ENCODE assay signal across 10 cellular contexts in genomic region chr3:47476644-47477199, GRCh38. TPM values are rescaled to one million over a fixed set of nuclear protein-coding genes. Genes with fewer than 3 reads are reported as not detected.
DNase-seq lines count a peak whose midpoint lies in the region; ATAC-seq, FAIRE-seq and TF ChIP-seq lines count a peak whose summit lies in the region.
"Had no signal": no experiment of that assay in that cellular context is flagged by ENCODE, and none has a peak within 500 bp of the region (broad histone marks: within the 10 kb centered on the region; RNA-seq: fewer than 3 reads in every experiment).

No MANE protein-coding gene starts in this region.

- DNase-seq in IMR-90 (no peak), MCF 10A (ENCODE audit: unreplicated experiment) (no peak), SKM-1 (lab: John Stamatoyannopoulos, UW; ENCODE audit: unreplicated experiment) (no peak), GM19239 (ENCODE audit: insufficient read length, low spot score) (no peak), Peyer's patch (no peak)
- no peak for DNase-seq in naive thymus-derived CD4-positive, alpha-beta T cell
- DNase-seq: DMS53, KBM-7 had no signal

- no peak overlapping the region; the same call in 1 of the 2 replicates for H3K14ac ChIP-seq in IMR-90 (replicated peaks; ENCODE audit: low read depth, low read length)

- H3K9me1 ChIP-seq in IMR-90 (ENCODE audit: insufficient read depth, low read length) = peaks cover 3% of the 10 kb centered on the region; the same call in 1 of the 2 replicates

- H3K4me1 ChIP-seq in IMR-90 (ENCODE audit: control insufficient read depth, insufficient read depth, low read length) = peaks cover 2% of the 10 kb centered on the region; the same call in 1 of the 2 replicates
- H3K4me1 ChIP-seq in naive thymus-derived CD4-positive, alpha-beta T cell (ENCODE audit: control insufficient read depth in 2 of 2, insufficient read depth in 2 of 2, low read length in 2 of 2) = peaks cover 19 to 20% of the 10 kb centered on the region in 2 donors
- H3K4me1 ChIP-seq in Peyer's patch = peaks cover 0 to 26% (median 4%) of the 10 kb centered on the region in 4 donors

- H3K36me3 ChIP-seq in IMR-90 (ENCODE audit: control insufficient read depth, insufficient read depth, low read length) (no peaks in the 10 kb centered on the region), Peyer's patch (no peaks in the 10 kb centered on the region)
- H3K36me3 ChIP-seq in naive thymus-derived CD4-positive, alpha-beta T cell (ENCODE audit: control insufficient read depth in 2 of 3, insufficient read depth in 3 of 3, low read length in 3 of 3) = no peaks in the 10 kb centered on the region

- H3K9ac ChIP-seq in IMR-90 (ENCODE audit: low read depth, low read length) = no peak overlapping the region

- POLR2A ChIA-PET in IMR-90 (lab: Charles Lee; ENCODE audit: unreplicated experiment) (no interaction called here), MCF 10A (lab: Yijun Ruan, JAX) (interaction anchor here (0.5 to 2.9 kb wide), 8 partner anchors 19 to 1800 kb away, joined by 3 to 61 read pairs (median 8); partner anchors contain the start of gene PTPN23)
- POLR2A ChIA-PET in naive thymus-derived CD4-positive, alpha-beta T cell (lab: Charles Lee) = interaction anchor here (1.4 to 2.9 kb wide), 6 partner anchors 9 to 348 kb away, joined by 3 to 21 read pairs (median 4); partner anchors contain the start of genes ELP6 and SMARCC1

- no peak for ATAC-seq in IMR-90 (ENCODE audit: low read depth)
- ATAC-seq in naive thymus-derived CD4-positive, alpha-beta T cell = no peak
- ATAC-seq in HG03469 (IDR thresholded peaks at IDR 0.05; ENCODE audit: unreplicated experiment) = no peak

- BruUV-seq in IMR-90 (replicated peaks; lab: Mats Ljungman, UMichigan) (no TSS peak), MCF 10A (replicated peaks; lab: Mats Ljungman, UMichigan) (no TSS peak)

- H2AK5ac ChIP-seq in IMR-90 (ENCODE audit: low read depth, low read length) = peak overlapping the region; percentile 29

- no peaks in the 10 kb centered on the region for H3K27me3 Mint-ChIP-seq in MCF 10A (ENCODE audit: insufficient read depth, unreplicated experiment)
- H3K27me3 Mint-ChIP-seq in naive thymus-derived CD4-positive, alpha-beta T cell = no peaks in the 10 kb centered on the region

- no peaks in the 10 kb centered on the region for H3K9me3 Mint-ChIP-seq in MCF 10A (ENCODE audit: unreplicated experiment)
- H3K9me3 Mint-ChIP-seq in naive thymus-derived CD4-positive, alpha-beta T cell = no peaks in the 10 kb centered on the region

- peak overlapping the region; percentile 99 for H3K4me3 Mint-ChIP-seq in MCF 10A (ENCODE audit: unreplicated experiment)
- H3K4me3 Mint-ChIP-seq in naive thymus-derived CD4-positive, alpha-beta T cell = peak overlapping the region; percentile 87 to 98 (median 90)

- H3K23ac ChIP-seq in IMR-90 (ENCODE audit: low read depth, low read length) = no peak overlapping the region

- TF ChIP-seq RAD21 in IMR-90 (IDR thresholded peaks at IDR 0.05; ENCODE audit: low read length) = no peak

- H4K20me1 ChIP-seq in IMR-90 (ENCODE audit: insufficient read depth, low read length) = peaks cover 10% of the 10 kb centered on the region; the same call in 1 of the 2 replicates

- H3K27ac ChIP-seq in 22Rv1 (peak overlapping the region; percentile 83), IMR-90 (ENCODE audit: insufficient read depth, low read length) (no peak overlapping the region), Peyer's patch (peak overlapping the region in 1 of 4 donors; percentile 88)
- H3K27ac ChIP-seq in naive thymus-derived CD4-positive, alpha-beta T cell (ENCODE audit: low read depth, low read length) = peak overlapping the region; percentile 90

- dilution Hi-C loops in IMR-90 (cut with HindIII; ENCODE audit: low sequenced_read_pairs, unreplicated experiment) = no loop called here

- peaks cover 5% of the 10 kb centered on the region for H3K36me3 Mint-ChIP-seq in MCF 10A (ENCODE audit: insufficient read depth, unreplicated experiment)
- H3K36me3 Mint-ChIP-seq in naive thymus-derived CD4-positive, alpha-beta T cell = peaks cover 0 to 3% (median 0%) of the 10 kb centered on the region in 5 donors

- peak overlapping the region; percentile 93 to 98; a peak in 3 of 4 replicates for H4K8ac ChIP-seq in IMR-90 (ENCODE audit: low read depth in 2 of 2, low read length in 2 of 2)

- peak overlapping the region; percentile 36 for H2AFZ ChIP-seq in IMR-90 (replicated peaks; ENCODE audit: low read length, poor library complexity)

- H3K4me2 ChIP-seq in IMR-90 (ENCODE audit: low read depth, low read length) = peak overlapping the region; percentile 51

- H2BK5ac ChIP-seq in IMR-90 (ENCODE audit: low read depth, low read length, poor library complexity, severe bottlenecking) = no peak overlapping the region

- H2BK120ac ChIP-seq in IMR-90 (ENCODE audit: low read depth, low read length) = no peak overlapping the region

- no peak overlapping the region for H3K4me3 ChIP-seq in IMR-90 (ENCODE audit: insufficient read depth, low read depth, low read length)
- H3K4me3 ChIP-seq in naive thymus-derived CD4-positive, alpha-beta T cell (ENCODE audit: low read length) = peak overlapping the region; percentile 69
- H3K4me3 ChIP-seq in Peyer's patch = peak overlapping the region in 2 of 4 donors; percentile 90 to 99

- H3K27me3 ChIP-seq in IMR-90 (ENCODE audit: control insufficient read depth, insufficient read depth, low read length) (no peaks in the 10 kb centered on the region), Peyer's patch (no peaks in the 10 kb centered on the region)
- no peaks in the 10 kb centered on the region for H3K27me3 ChIP-seq in naive thymus-derived CD4-positive, alpha-beta T cell (ENCODE audit: control insufficient read depth in 2 of 2, insufficient read depth in 2 of 2, low read length in 2 of 2)

- H3K79me1 ChIP-seq in IMR-90 (ENCODE audit: low read depth in 1 of 2, low read length in 2 of 2) = peaks cover 3 to 30% of the 10 kb centered on the region in 2 experiments

- intact Hi-C loops in IMR-90 (cut with micrococcal nuclease) = no loop called here
- intact Hi-C loops in MCF 10A (cut with micrococcal nuclease) = loop anchor here (5.0 kb wide), 1 partner anchor 34 kb away; no protein-coding TSS in a partner anchor
- intact Hi-C loops in naive thymus-derived CD4-positive, alpha-beta T cell (cut with micrococcal nuclease) = loop anchor here (1.0 to 10.0 kb wide), 7 partner anchors 36 to 769 kb away; partner anchors contain the start of genes DHX30 (in 1 of the 2) and SETD2 (in 1 of the 2)

- no peak overlapping the region for H3K4ac ChIP-seq in IMR-90 (ENCODE audit: low read depth, low read length)

- no peak overlapping the region for H3K56ac ChIP-seq in IMR-90 (ENCODE audit: extremely low read depth, insufficient read depth, low read length)

- H4K91ac ChIP-seq in IMR-90 (ENCODE audit: insufficient read depth, low read depth, low read length) = no peak overlapping the region

- WGBS in IMR-90 (ENCODE audit: extremely low coverage in 2 of 2, insufficient read length in 1 of 2), 2 experiments = 100% methylated on average over 4 of the region's 11 CpGs; no CpG with 5 or more reads in 1 of the 2 experiments

- H3K4me1 Mint-ChIP-seq in MCF 10A (ENCODE audit: insufficient read depth, unreplicated experiment) = peaks cover 23% of the 10 kb centered on the region
- peaks cover 20 to 47% (median 30%) of the 10 kb centered on the region in 7 donors for H3K4me1 Mint-ChIP-seq in naive thymus-derived CD4-positive, alpha-beta T cell

- H2BK15ac ChIP-seq in IMR-90 (ENCODE audit: low read depth, low read length) = no peak overlapping the region

- no peak for FAIRE-seq in GM19239 (lab: Jason Lieb, UNC)

- H3K9me3 ChIP-seq in IMR-90 (ENCODE audit: control insufficient read depth, insufficient read depth, low read length) (no peaks in the 10 kb centered on the region), Peyer's patch (no peaks in the 10 kb centered on the region)
- no peaks in the 10 kb centered on the region for H3K9me3 ChIP-seq in naive thymus-derived CD4-positive, alpha-beta T cell (ENCODE audit: control insufficient read depth in 2 of 3, low read length in 3 of 3)

- CTCF ChIA-PET in IMR-90 (lab: Yijun Ruan, JAX) = no interaction called here
- CTCF ChIA-PET in MCF 10A (lab: Yijun Ruan, JAX) = interaction anchor here (0.6 to 6.9 kb wide), 16 partner anchors 11 to 1035 kb away, joined by 3 to 86 read pairs (median 4); no protein-coding TSS in a partner anchor
- CTCF ChIA-PET in naive thymus-derived CD4-positive, alpha-beta T cell (lab: Charles Lee) = interaction anchor here (1.0 to 3.6 kb wide), 2 partner anchors 36 to 55 kb away, joined by 3 to 38 read pairs; no protein-coding TSS in a partner anchor

- peak overlapping the region; percentile 98 for H4K5ac ChIP-seq in IMR-90 (ENCODE audit: low read depth, low read length)

- peak overlapping the region; percentile 86 for H3K27ac Mint-ChIP-seq in MCF 10A (ENCODE audit: low read depth, unreplicated experiment)
- peak overlapping the region; percentile 46 to 95 (median 88) for H3K27ac Mint-ChIP-seq in naive thymus-derived CD4-positive, alpha-beta T cell

- H2AK9ac ChIP-seq in IMR-90 (replicated peaks; ENCODE audit: low read depth, low read length, poor library complexity) = peak overlapping the region; percentile 86

- in situ Hi-C loops in IMR-90 (cut with MboI; ENCODE audit: low sequenced_read_pairs) = loop anchor here (5.0 kb wide), 1 partner anchor 54 kb away; no protein-coding TSS in a partner anchor

- no peak overlapping the region for H2BK20ac ChIP-seq in IMR-90 (ENCODE audit: low read depth, low read length)

- no peak for TF ChIP-seq POLR2A in IMR-90 (IDR thresholded peaks at IDR 0.05; ENCODE audit: low read depth, low read length)
- TF ChIP-seq POLR2A in Peyer's patch (IDR thresholded peaks at IDR 0.05) = no peak

- TF ChIP-seq CTCF in 22Rv1 (IDR thresholded peaks at IDR 0.05) (no peak), IMR-90 (conservative IDR thresholded peaks at IDR 0.05; ENCODE audit: low read depth, low read length) (no peak), MCF 10A (IDR thresholded peaks at IDR 0.05; ENCODE audit: unreplicated experiment) (no peak), Peyer's patch (IDR thresholded peaks at IDR 0.05) (no peak)

- no peak overlapping the region for H3K18ac ChIP-seq in IMR-90 (ENCODE audit: low read depth, low read length)

RNA-seq across cellular contexts. Expression of gene SCAP, which starts 1.0 kb away (rescaled TPM):
- 30.8 and 34.6 TPM in 2 replicates for total RNA-seq in IMR-90 (2012; rRNA removed)
- polyA plus RNA-seq in IMR-90 (2012; rRNA removed) = 25.3 and 27.8 TPM in 2 replicates
- 18.6 and 28.9 TPM in 2 replicates for polyA plus RNA-seq in IMR-90 (2012; cell fraction: cytosol; rRNA removed)
- polyA plus RNA-seq in IMR-90 (2012; cell fraction: nucleus; rRNA removed; ENCODE audit: low replicate concordance) = 44.0 and 90.8 TPM in 2 replicates
- total RNA-seq in MCF 10A (2022) = 84.3 and 87.8 TPM in 2 replicates
- 10 to 100 TPM; 80.6 to 95.4 (median 92.9) TPM for total RNA-seq in naive thymus-derived CD4-positive, alpha-beta T cell
- polyA plus RNA-seq in naive thymus-derived CD4-positive, alpha-beta T cell = 10 to 100 TPM; 34.5 to 70.6 TPM
- 100 to 1,000 TPM; 111 to 257 (median 207) TPM for total RNA-seq in Peyer's patch

RNA-seq across cellular contexts. Expression of gene ELP6, which starts 36.8 kb away (rescaled TPM):
- total RNA-seq in IMR-90 (2012; rRNA removed) (26.1 and 31.4 TPM in 2 replicates), MCF 10A (2022) (32.5 and 33.5 TPM in 2 replicates), Peyer's patch (10 to 100 TPM in 2 of 4 donors, 1 to 10 TPM in 2; 8.3 to 25.9 (median 13.4) TPM)
- 44.9 and 49.4 TPM in 2 replicates for polyA plus RNA-seq in IMR-90 (2012; rRNA removed)
- polyA plus RNA-seq in IMR-90 (2012; cell fraction: cytosol; rRNA removed) = 53.8 and 59.8 TPM in 2 replicates
- 38.9 and 42.4 TPM in 2 replicates for polyA plus RNA-seq in IMR-90 (2012; cell fraction: nucleus; rRNA removed; ENCODE audit: low replicate concordance)
- 10 to 100 TPM; 18.8 to 43.1 (median 25.3) TPM for total RNA-seq in naive thymus-derived CD4-positive, alpha-beta T cell
- polyA plus RNA-seq in naive thymus-derived CD4-positive, alpha-beta T cell = 10 to 100 TPM; 35.6 to 35.8 TPM
